Comparison of ENCODE assay signal across 1 cellular context in genomic region chr5:171721469-171721868, GRCh38.
TF ChIP-seq lines count a peak whose summit lies in the region.

No MANE protein-coding gene starts in this region.

TF ChIP-seq in GM12878, 131 proteins besides CTCF, POLR2A, EP300 and RAD21 (continued from another document):
- TF ChIP-seq SPI1 (IDR thresholded peaks at IDR 0.05; ENCODE audit: borderline replicate concordance, insufficient read depth, low read depth, low read length) = peak; percentile 23; the same call in 1 of the 2 replicates
